ENCODE assay signal across 1 cellular context in the genomic region with DNA sequence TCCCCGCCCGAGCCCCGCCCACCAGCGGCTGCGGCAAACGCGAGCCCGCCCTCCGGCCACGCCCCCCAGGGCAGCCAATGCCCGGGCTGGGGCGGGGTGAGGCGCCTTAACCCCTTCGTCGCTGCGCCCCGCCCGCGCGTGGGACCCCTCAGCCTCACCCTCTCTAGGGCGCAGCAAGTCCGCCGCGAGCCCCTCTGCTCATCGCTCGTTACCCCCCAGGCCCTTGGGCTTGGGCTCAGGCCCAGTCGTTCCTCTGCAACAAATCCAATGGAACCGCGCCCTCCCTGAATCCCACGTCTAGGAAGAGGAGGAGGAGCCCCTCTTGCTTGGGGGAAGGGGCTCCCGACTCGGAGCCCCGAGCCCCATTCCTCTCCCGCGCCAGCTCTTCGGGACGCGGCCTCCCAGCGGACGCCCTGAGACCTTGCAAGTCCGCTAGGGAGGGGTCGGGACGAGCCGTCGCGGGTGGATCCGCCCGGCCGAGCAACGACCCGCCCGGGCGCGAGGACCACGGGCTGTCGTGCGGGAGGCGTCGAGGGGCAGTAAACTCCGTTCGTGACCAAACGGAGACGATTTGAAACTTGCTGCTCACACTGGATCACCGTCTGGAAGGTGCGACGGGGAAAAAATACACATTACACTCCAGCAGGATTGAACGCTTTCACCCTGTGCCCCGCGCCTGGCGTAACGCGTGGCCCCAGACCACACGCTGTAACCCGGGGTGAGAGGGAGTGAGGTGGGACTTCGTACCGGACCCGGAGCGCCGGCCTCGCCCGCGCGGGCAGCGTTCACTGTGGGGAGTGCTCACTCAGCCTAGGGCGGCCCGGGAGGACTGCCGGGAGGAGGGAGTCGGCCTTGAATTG.
TF ChIP-seq lines count a peak whose summit lies in the region.

No MANE protein-coding gene starts in this region.

TF ChIP-seq in H1, 55 proteins besides CTCF, POLR2A, EP300 and RAD21 (continues in another document):
- TF ChIP-seq EGR1 (IDR thresholded peaks at IDR 0.05; ENCODE audit: borderline replicate concordance, low read depth, low read length): 0 out of 2 replicates have a peak, but pooled peaks have one; percentile 9
- peak in 1 of 2 experiments; percentile 11; a peak in 1 of 4 replicates for TF ChIP-seq HDAC2 (IDR thresholded peaks at IDR 0.05; ENCODE audit: borderline replicate concordance in 1 of 2, low read depth in 2 of 2, low read length in 2 of 2)
- TF ChIP-seq KDM1A (IDR thresholded peaks at IDR 0.05; ENCODE audit: borderline replicate concordance, low read length): peak; percentile 58; the same call in 1 of the 2 replicates
- TF ChIP-seq SP1 (IDR thresholded peaks at IDR 0.05; ENCODE audit: low read depth, low read length): no peak
- TF ChIP-seq KDM5A (IDR thresholded peaks at IDR 0.05; ENCODE audit: low read length): no peak
- TF ChIP-seq PHF8 (conservative IDR thresholded peaks at IDR 0.05; ENCODE audit: low read depth, low read length): peak; percentile 69
- TF ChIP-seq SAP30 (IDR thresholded peaks at IDR 0.05; ENCODE audit: insufficient read depth, insufficient replicate concordance, low read length): no peak
- no peak for TF ChIP-seq SRF (IDR thresholded peaks at IDR 0.05; ENCODE audit: low read depth, low read length)
- TF ChIP-seq, protein P1, sequence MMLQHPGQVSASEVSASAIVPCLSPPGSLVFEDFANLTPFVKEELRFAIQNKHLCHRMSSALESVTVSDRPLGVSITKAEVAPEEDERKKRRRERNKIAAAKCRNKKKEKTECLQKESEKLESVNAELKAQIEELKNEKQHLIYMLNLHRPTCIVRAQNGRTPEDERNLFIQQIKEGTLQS (IDR thresholded peaks at IDR 0.05; ENCODE audit: insufficient read depth, low read depth, low read length): no peak
- TF ChIP-seq MAFK (IDR thresholded peaks at IDR 0.05; ENCODE audit: low read depth, low read length): no peak
- no peak for TF ChIP-seq SIX5 (IDR thresholded peaks at IDR 0.05; ENCODE audit: low read depth, low read length)
- no peak; the same call in 1 of the 2 replicates for TF ChIP-seq GABPA (IDR thresholded peaks at IDR 0.05; ENCODE audit: borderline replicate concordance, insufficient read depth, low read length)
- no peak for TF ChIP-seq SIRT6 (IDR thresholded peaks at IDR 0.05; ENCODE audit: low read length)
- TF ChIP-seq RXRA (IDR thresholded peaks at IDR 0.05; ENCODE audit: insufficient read depth, low read depth, low read length): no peak
- TF ChIP-seq, protein P2, sequence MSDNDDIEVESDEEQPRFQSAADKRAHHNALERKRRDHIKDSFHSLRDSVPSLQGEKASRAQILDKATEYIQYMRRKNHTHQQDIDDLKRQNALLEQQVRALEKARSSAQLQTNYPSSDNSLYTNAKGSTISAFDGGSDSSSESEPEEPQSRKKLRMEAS (IDR thresholded peaks at IDR 0.05): peak; percentile 9; the same call in 1 of the 2 replicates
- no peak for TF ChIP-seq CHD2 (IDR thresholded peaks at IDR 0.05; ENCODE audit: low read length)
- no peak for TF ChIP-seq FOSL1 (IDR thresholded peaks at IDR 0.05; ENCODE audit: insufficient read depth, low read depth, low read length)
- no peak for TF ChIP-seq NRF1 (IDR thresholded peaks at IDR 0.05; ENCODE audit: low read depth, low read length)
- TF ChIP-seq BACH1 (IDR thresholded peaks at IDR 0.05; ENCODE audit: low read length): peak; percentile 82
- no peak for TF ChIP-seq YY1 (IDR thresholded peaks at IDR 0.05; ENCODE audit: low read depth, low read length)
- TF ChIP-seq TCF12 (IDR thresholded peaks at IDR 0.05; ENCODE audit: low read depth, low read length): no peak
- TF ChIP-seq RNF2 (IDR thresholded peaks at IDR 0.05; ENCODE audit: borderline replicate concordance, low read depth, low read length, missing control alignments, poor library complexity, severe bottlenecking): no peak
- peak; percentile 58 for TF ChIP-seq KDM4A (IDR thresholded peaks at IDR 0.05; ENCODE audit: low read depth, low read length, severe bottlenecking)
- TF ChIP-seq ZNF274 (IDR thresholded peaks at IDR 0.05; ENCODE audit: borderline replicate concordance, extremely low read depth, low read length): no peak
- no peak for TF ChIP-seq CREB1 (IDR thresholded peaks at IDR 0.05)
- TF ChIP-seq POLR2AphosphoS5 (IDR thresholded peaks at IDR 0.05; ENCODE audit: low read depth, low read length): peak; percentile 62; the same call in 1 of the 2 replicates
- TF ChIP-seq JUN (IDR thresholded peaks at IDR 0.05; ENCODE audit: low read depth, low read length): no peak
- TF ChIP-seq NANOG (IDR thresholded peaks at IDR 0.05; ENCODE audit: insufficient read depth, low read depth, low read length, poor library complexity, severe bottlenecking): no peak
- no peak; the same call in 1 of the 2 replicates for TF ChIP-seq SUZ12 (IDR thresholded peaks at IDR 0.05; ENCODE audit: low read length)
- peak; percentile 8; the same call in 1 of the 2 replicates for TF ChIP-seq SP4 (IDR thresholded peaks at IDR 0.05; ENCODE audit: low read length)
- TF ChIP-seq CBX8 (IDR thresholded peaks at IDR 0.05; ENCODE audit: borderline replicate concordance, low read depth, low read length): no peak
- TF ChIP-seq, protein P3, sequence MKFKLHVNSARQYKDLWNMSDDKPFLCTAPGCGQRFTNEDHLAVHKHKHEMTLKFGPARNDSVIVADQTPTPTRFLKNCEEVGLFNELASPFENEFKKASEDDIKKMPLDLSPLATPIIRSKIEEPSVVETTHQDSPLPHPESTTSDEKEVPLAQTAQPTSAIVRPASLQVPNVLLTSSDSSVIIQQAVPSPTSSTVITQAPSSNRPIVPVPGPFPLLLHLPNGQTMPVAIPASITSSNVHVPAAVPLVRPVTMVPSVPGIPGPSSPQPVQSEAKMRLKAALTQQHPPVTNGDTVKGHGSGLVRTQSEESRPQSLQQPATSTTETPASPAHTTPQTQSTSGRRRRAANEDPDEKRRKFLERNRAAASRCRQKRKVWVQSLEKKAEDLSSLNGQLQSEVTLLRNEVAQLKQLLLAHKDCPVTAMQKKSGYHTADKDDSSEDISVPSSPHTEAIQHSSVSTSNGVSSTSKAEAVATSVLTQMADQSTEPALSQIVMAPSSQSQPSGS (IDR thresholded peaks at IDR 0.05; ENCODE audit: low read length): no peak
- peak; percentile 100 for TF ChIP-seq ASH2L (IDR thresholded peaks at IDR 0.05; ENCODE audit: low read length)
- TF ChIP-seq GTF2F1 (IDR thresholded peaks at IDR 0.05; ENCODE audit: borderline replicate concordance, low read depth, low read length): no peak
- TF ChIP-seq, protein P4, sequence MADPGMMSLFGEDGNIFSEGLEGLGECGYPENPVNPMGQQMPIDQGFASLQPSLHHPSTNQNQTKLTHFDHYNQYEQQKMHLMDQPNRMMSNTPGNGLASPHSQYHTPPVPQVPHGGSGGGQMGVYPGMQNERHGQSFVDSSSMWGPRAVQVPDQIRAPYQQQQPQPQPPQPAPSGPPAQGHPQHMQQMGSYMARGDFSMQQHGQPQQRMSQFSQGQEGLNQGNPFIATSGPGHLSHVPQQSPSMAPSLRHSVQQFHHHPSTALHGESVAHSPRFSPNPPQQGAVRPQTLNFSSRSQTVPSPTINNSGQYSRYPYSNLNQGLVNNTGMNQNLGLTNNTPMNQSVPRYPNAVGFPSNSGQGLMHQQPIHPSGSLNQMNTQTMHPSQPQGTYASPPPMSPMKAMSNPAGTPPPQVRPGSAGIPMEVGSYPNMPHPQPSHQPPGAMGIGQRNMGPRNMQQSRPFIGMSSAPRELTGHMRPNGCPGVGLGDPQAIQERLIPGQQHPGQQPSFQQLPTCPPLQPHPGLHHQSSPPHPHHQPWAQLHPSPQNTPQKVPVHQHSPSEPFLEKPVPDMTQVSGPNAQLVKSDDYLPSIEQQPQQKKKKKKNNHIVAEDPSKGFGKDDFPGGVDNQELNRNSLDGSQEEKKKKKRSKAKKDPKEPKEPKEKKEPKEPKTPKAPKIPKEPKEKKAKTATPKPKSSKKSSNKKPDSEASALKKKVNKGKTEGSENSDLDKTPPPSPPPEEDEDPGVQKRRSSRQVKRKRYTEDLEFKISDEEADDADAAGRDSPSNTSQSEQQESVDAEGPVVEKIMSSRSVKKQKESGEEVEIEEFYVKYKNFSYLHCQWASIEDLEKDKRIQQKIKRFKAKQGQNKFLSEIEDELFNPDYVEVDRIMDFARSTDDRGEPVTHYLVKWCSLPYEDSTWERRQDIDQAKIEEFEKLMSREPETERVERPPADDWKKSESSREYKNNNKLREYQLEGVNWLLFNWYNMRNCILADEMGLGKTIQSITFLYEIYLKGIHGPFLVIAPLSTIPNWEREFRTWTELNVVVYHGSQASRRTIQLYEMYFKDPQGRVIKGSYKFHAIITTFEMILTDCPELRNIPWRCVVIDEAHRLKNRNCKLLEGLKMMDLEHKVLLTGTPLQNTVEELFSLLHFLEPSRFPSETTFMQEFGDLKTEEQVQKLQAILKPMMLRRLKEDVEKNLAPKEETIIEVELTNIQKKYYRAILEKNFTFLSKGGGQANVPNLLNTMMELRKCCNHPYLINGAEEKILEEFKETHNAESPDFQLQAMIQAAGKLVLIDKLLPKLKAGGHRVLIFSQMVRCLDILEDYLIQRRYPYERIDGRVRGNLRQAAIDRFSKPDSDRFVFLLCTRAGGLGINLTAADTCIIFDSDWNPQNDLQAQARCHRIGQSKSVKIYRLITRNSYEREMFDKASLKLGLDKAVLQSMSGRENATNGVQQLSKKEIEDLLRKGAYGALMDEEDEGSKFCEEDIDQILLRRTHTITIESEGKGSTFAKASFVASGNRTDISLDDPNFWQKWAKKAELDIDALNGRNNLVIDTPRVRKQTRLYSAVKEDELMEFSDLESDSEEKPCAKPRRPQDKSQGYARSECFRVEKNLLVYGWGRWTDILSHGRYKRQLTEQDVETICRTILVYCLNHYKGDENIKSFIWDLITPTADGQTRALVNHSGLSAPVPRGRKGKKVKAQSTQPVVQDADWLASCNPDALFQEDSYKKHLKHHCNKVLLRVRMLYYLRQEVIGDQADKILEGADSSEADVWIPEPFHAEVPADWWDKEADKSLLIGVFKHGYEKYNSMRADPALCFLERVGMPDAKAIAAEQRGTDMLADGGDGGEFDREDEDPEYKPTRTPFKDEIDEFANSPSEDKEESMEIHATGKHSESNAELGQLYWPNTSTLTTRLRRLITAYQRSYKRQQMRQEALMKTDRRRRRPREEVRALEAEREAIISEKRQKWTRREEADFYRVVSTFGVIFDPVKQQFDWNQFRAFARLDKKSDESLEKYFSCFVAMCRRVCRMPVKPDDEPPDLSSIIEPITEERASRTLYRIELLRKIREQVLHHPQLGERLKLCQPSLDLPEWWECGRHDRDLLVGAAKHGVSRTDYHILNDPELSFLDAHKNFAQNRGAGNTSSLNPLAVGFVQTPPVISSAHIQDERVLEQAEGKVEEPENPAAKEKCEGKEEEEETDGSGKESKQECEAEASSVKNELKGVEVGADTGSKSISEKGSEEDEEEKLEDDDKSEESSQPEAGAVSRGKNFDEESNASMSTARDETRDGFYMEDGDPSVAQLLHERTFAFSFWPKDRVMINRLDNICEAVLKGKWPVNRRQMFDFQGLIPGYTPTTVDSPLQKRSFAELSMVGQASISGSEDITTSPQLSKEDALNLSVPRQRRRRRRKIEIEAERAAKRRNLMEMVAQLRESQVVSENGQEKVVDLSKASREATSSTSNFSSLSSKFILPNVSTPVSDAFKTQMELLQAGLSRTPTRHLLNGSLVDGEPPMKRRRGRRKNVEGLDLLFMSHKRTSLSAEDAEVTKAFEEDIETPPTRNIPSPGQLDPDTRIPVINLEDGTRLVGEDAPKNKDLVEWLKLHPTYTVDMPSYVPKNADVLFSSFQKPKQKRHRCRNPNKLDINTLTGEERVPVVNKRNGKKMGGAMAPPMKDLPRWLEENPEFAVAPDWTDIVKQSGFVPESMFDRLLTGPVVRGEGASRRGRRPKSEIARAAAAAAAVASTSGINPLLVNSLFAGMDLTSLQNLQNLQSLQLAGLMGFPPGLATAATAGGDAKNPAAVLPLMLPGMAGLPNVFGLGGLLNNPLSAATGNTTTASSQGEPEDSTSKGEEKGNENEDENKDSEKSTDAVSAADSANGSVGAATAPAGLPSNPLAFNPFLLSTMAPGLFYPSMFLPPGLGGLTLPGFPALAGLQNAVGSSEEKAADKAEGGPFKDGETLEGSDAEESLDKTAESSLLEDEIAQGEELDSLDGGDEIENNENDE (IDR thresholded peaks at IDR 0.05; ENCODE audit: insufficient replicate concordance, low read length): no peak
- no peak for TF ChIP-seq CEBPB (IDR thresholded peaks at IDR 0.05; ENCODE audit: low read depth, low read length)
- no peak for TF ChIP-seq POU5F1 (IDR thresholded peaks at IDR 0.05; ENCODE audit: low read depth, low read length)
- peak in 1 of 2 experiments; percentile 68; a peak in 1 of 4 replicates for TF ChIP-seq SIN3A (conservative IDR thresholded peaks at IDR 0.05 in 1 of 2, IDR thresholded peaks at IDR 0.05 in 1 of 2; ENCODE audit: low read depth in 1 of 2, low read length in 2 of 2)
- TF ChIP-seq JUND (IDR thresholded peaks at IDR 0.05; ENCODE audit: low read length): no peak
- no peak for TF ChIP-seq EZH2 (IDR thresholded peaks at IDR 0.05; ENCODE audit: low read depth, low read length, severe bottlenecking)
- TF ChIP-seq HDAC6 (IDR thresholded peaks at IDR 0.05; ENCODE audit: low read depth, low read length): no peak
- TF ChIP-seq CTBP2 (IDR thresholded peaks at IDR 0.05; ENCODE audit: borderline replicate concordance, insufficient read depth, insufficient read length, low read length): no peak
- TF ChIP-seq TAF1 (IDR thresholded peaks at IDR 0.05; ENCODE audit: low read depth, low read length): peak; percentile 34; the same call in 1 of the 2 replicates
- no peak for TF ChIP-seq TEAD4 (IDR thresholded peaks at IDR 0.05; ENCODE audit: low read depth, low read length)
- TF ChIP-seq BCL11A (IDR thresholded peaks at IDR 0.05; ENCODE audit: low read depth in 2 of 2, low read length in 2 of 2): no peak
- TF ChIP-seq TAF7 (optimal IDR thresholded peaks at IDR 0.05; ENCODE audit: borderline replicate concordance, low read depth, low read length): peak; percentile 11
- TF ChIP-seq, protein P5, sequence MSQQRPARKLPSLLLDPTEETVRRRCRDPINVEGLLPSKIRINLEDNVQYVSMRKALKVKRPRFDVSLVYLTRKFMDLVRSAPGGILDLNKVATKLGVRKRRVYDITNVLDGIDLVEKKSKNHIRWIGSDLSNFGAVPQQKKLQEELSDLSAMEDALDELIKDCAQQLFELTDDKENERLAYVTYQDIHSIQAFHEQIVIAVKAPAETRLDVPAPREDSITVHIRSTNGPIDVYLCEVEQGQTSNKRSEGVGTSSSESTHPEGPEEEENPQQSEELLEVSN (IDR thresholded peaks at IDR 0.05): no peak; the same call in 1 of the 2 replicates
- peak; percentile 84; the same call in 1 of the 2 replicates for TF ChIP-seq RBBP5 (IDR thresholded peaks at IDR 0.05; ENCODE audit: borderline replicate concordance, low read depth, low read length)
- TF ChIP-seq CHD1 (IDR thresholded peaks at IDR 0.05; ENCODE audit: low read depth, low read length): no peak
- TF ChIP-seq CBX5 (IDR thresholded peaks at IDR 0.05; ENCODE audit: low read depth, low read length): no peak
- TF ChIP-seq, protein P6, sequence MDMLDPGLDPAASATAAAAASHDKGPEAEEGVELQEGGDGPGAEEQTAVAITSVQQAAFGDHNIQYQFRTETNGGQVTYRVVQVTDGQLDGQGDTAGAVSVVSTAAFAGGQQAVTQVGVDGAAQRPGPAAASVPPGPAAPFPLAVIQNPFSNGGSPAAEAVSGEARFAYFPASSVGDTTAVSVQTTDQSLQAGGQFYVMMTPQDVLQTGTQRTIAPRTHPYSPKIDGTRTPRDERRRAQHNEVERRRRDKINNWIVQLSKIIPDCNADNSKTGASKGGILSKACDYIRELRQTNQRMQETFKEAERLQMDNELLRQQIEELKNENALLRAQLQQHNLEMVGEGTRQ (IDR thresholded peaks at IDR 0.05; ENCODE audit: low read length): no peak
- no peak for TF ChIP-seq SP2 (IDR thresholded peaks at IDR 0.05; ENCODE audit: low read length)
- no peak for TF ChIP-seq BRCA1 (IDR thresholded peaks at IDR 0.05; ENCODE audit: low read depth, low read length)
- TF ChIP-seq RFX5 (IDR thresholded peaks at IDR 0.05; ENCODE audit: borderline replicate concordance, low read depth, low read length): no peak
